13 cellular contexts compared by ENCODE assay signal in the genomic region with DNA sequence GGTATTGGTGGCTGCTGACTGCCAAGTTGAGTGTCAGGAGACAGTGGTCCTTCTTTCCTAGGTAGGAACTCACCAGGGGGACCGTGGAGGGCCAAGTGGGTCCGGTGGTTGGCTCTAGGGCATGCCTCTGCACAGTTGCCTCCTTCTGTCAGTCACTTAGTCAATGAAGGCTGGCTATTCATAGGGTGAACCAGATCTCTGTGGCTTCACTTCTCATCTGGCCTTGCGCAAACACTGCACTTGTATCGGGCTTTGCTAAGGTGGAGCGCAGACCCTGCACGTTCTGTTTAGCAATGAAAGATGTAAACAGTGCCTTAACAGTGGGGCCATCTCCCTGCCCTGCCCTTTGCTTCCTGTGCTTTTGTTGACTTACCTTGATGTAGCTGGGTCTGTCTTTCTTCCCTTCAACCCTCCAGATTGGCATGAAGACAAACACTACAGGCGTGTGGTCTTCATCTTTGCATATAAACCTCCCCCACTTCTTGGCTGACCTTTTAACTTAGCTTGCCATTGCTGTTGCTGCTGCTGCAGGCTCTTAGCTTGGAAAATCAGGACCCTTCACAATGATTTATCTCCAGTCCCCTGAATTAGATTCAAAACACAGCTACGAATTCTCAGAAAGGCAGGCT. TPM values are rescaled to one million over a fixed set of nuclear protein-coding genes. Genes with fewer than 3 reads are reported as not detected.
A peak's percentile ranks its signal among the peaks of the same experiment; 100 is the strongest.
DNase-seq lines count a peak whose midpoint lies in the region; ATAC-seq and TF ChIP-seq lines count a peak whose summit lies in the region.
"Had no signal": no experiment of that assay in that cellular context is flagged by ENCODE, and none has a peak within 500 bp of the region (broad histone marks: within the 10 kb centered on the region; RNA-seq: fewer than 3 reads in every experiment).

No MANE protein-coding gene starts in this region.

- H3K79me2 ChIP-seq in hepatocyte, result peaks cover 68% of the 10 kb centered on the region

- H3K4me3 ChIP-seq in hepatocyte, result no peak overlapping the region
- H3K4me3 ChIP-seq: esophagus squamous epithelium, neural progenitor cell, thoracic aorta had no signal

- no peaks in the 10 kb centered on the region for H3K36me3 ChIP-seq in hepatocyte (replicated peaks; ENCODE audit: insufficient read depth, low read depth)
- H3K36me3 ChIP-seq: esophagus squamous epithelium, neural progenitor cell, thoracic aorta had no signal

- H3K9me2 ChIP-seq in hepatocyte (replicated peaks; ENCODE audit: insufficient read depth), result no peaks in the 10 kb centered on the region

- H4K20me1 ChIP-seq in hepatocyte (ENCODE audit: insufficient read depth, poor library complexity, severe bottlenecking), result no peaks in the 10 kb centered on the region

- no peaks in the 10 kb centered on the region for H3K9me3 ChIP-seq in hepatocyte (ENCODE audit: low read depth)
- H3K9me3 ChIP-seq: esophagus squamous epithelium, thoracic aorta had no signal

- no peak for TF ChIP-seq CTCF in hepatocyte (IDR thresholded peaks at IDR 0.05; ENCODE audit: poor library complexity)

- peak overlapping the region; percentile 47 for H3K4me2 ChIP-seq in hepatocyte
- H3K4me2 ChIP-seq: neural progenitor cell had no signal

- ATAC-seq in GM19328 (IDR thresholded peaks at IDR 0.05; ENCODE audit: unreplicated experiment) (no peak), GM18867 (IDR thresholded peaks at IDR 0.05; ENCODE audit: unreplicated experiment) (no peak)

- peaks cover 12% of the 10 kb centered on the region for H3K4me1 ChIP-seq in hepatocyte (ENCODE audit: insufficient read depth)

- no peak overlapping the region for H2AFZ ChIP-seq in hepatocyte
- H2AFZ ChIP-seq: neural progenitor cell had no signal

- peak in 5 of 6 experiments; percentile 11 to 61 (median 30) for DNase-seq in stimulated activated naive CD4-positive, alpha-beta T cell (lab: John Stamatoyannopoulos, UW)
- DNase-seq in stimulated activated naive CD4-positive, alpha-beta T cell treated with Interleukin-2 at 50 U/mL for 16 hours (lab: John Stamatoyannopoulos, UW), result no peak
- DNase-seq in SK-N-DZ (ENCODE audit: low spot score) (peak; percentile 91), hepatocyte (ENCODE audit: low spot score) (peak; percentile 48), NCI-H345 (lab: John Stamatoyannopoulos, UW) (no peak), NCI-H1105 (lab: John Stamatoyannopoulos, UW) (no peak)
- DNase-seq: activated CD4-positive, CD25-positive, alpha-beta regulatory T cell; esophagus squamous epithelium; KBM-7 had no signal

- no peaks in the 10 kb centered on the region for H3K27me3 ChIP-seq in hepatocyte
- H3K27me3 ChIP-seq: esophagus squamous epithelium, neural progenitor cell had no signal

- 54% methylated on average over 8 of the region's 8 CpGs for WGBS in hepatocyte (ENCODE audit: low lambda C conversion rate, missing lambda C conversion rate)

- H3K27ac ChIP-seq in hepatocyte, result peak overlapping the region; percentile 89
- H3K27ac ChIP-seq: esophagus squamous epithelium, neural progenitor cell, thoracic aorta had no signal

RNA-seq across cellular contexts. Expression of a gene that starts 7.4 kb away (rescaled TPM):
- polyA plus RNA-seq in SK-N-DZ (2014; cell fraction: cytosol; rRNA removed), result 9.1 and 12.0 TPM in 2 replicates
- 14.3 and 18.5 TPM in 2 replicates for polyA plus RNA-seq in SK-N-DZ (2014; cell fraction: nucleus; rRNA removed)
- total RNA-seq in hepatocyte, result 26.5 and 29.2 TPM in 2 replicates
- 13.5 and 14.9 TPM in 2 replicates for polyA plus RNA-seq in hepatocyte

Comparison
In these comparisons a context has a peak if more than half of its experiments do, and no peak if none do; other contexts are left out.
1. DNase-seq: peak in stimulated activated naive CD4-positive, alpha-beta T cell (5 of 6), SK-N-DZ (single experiment) and hepatocyte (single experiment); none in stimulated activated naive CD4-positive, alpha-beta T cell treated with Interleukin-2 at 50 U/mL for 16 hours (single experiment), NCI-H345 (single experiment) and NCI-H1105 (single experiment).